Comparison of ENCODE assay signal across 8 cellular contexts in the genomic region with DNA sequence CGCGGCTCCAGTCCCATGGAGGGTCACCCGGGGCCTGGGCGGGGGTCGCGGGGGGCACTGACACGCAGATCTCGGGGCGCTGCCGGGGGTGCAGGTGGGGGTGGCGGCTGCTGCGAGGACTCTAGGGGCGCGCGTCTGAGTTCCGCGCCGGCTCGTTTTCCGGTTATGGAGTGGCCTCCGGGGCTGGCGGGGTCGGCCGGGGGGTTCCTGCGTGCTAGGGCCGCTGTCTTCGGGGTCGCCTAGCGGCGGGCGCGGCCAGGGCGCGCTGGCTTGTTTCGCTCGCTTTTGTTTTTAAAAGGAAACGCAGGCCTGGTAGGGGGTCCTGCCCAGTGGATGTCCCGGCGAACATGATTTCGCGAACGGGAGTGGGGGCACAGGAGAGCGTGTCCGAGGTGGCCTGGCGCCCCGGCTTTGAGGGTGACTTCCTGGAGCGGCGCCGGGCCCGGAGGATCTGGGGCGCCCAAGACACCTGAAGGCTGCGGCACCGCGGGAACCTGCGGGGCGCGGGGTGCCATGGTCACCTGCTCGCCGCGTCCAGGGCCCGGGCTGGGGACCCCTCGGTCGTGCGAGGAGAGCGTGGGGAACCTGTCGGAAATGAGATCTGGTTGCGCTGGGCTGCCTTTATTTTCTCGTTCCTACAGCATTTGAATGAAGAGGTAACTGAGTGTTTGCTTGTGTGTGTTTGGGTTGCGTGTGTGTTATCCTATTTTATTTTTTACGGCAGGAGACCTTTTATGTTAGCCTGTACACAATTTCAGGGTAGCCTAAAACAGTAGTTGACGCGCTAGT. TPM values are rescaled to one million over a fixed set of nuclear protein-coding genes. Genes with fewer than 3 reads are reported as not detected.
DNase-seq lines count a peak whose midpoint lies in the region; ATAC-seq and TF ChIP-seq lines count a peak whose summit lies in the region.

No MANE protein-coding gene starts in this region.

- DNase-seq in NCI-H2227 (lab: John Stamatoyannopoulos, UW; ENCODE audit: unreplicated experiment) (peak; percentile 49), activated gamma-delta T cell (lab: John Stamatoyannopoulos, UW) (peak; percentile 19), glutamatergic neuron (peak; percentile 73), NCI-H2107 (lab: John Stamatoyannopoulos, UW) (no peak), NCI-H1048 (lab: John Stamatoyannopoulos, UW) (no peak)

- no peaks in the 10 kb centered on the region for H3K9me2 ChIP-seq in DOHH2 (replicated peaks; ENCODE audit: control insufficient read depth, low read length)

- peak overlapping the region; percentile 92 for H3K4me3 Mint-ChIP-seq in glutamatergic neuron (ENCODE audit: unreplicated experiment)

- H3K36me3 ChIP-seq in DOHH2 (ENCODE audit: control insufficient read depth, low read length) (peaks cover 51% of the 10 kb centered on the region), rectal smooth muscle tissue (ENCODE audit: control insufficient read depth, insufficient read depth, low read length) (no peaks in the 10 kb centered on the region)

- peaks cover 9% of the 10 kb centered on the region for H3K27me3 Mint-ChIP-seq in glutamatergic neuron (ENCODE audit: unreplicated experiment)

- no peaks in the 10 kb centered on the region for H3K9me3 ChIP-seq in DOHH2 (ENCODE audit: control insufficient read depth, insufficient read depth, low read length)

- H3F3A ChIP-seq in DOHH2 (ENCODE audit: control insufficient read depth, insufficient read depth) = peaks cover 5% of the 10 kb centered on the region; the same call in 1 of the 2 replicates

- TF ChIP-seq CTCF in DOHH2 (IDR thresholded peaks at IDR 0.05; ENCODE audit: low read depth, low read length, poor library complexity, severe bottlenecking) = peak; percentile 29
- peak; percentile 21 for TF ChIP-seq CTCF in glutamatergic neuron (IDR thresholded peaks at IDR 0.05; ENCODE audit: partially characterized antibody, unreplicated experiment)

- H3K79me2 ChIP-seq in DOHH2 (ENCODE audit: control insufficient read depth, low read length) = peaks cover 66% of the 10 kb centered on the region

- peaks cover 3% of the 10 kb centered on the region for H3K9me3 Mint-ChIP-seq in glutamatergic neuron (ENCODE audit: unreplicated experiment)

- ATAC-seq in GM21737 (IDR thresholded peaks at IDR 0.05; ENCODE audit: unreplicated experiment) = peak; percentile 20

- H3K4me2 ChIP-seq in DOHH2 (ENCODE audit: low read length) = peak overlapping the region; percentile 95

- H4K20me1 ChIP-seq in DOHH2 (ENCODE audit: control insufficient read depth, insufficient read depth, low read depth, low read length) = peaks cover 18% of the 10 kb centered on the region; the same call in 1 of the 2 replicates

- no peaks in the 10 kb centered on the region for H3K36me3 Mint-ChIP-seq in glutamatergic neuron (ENCODE audit: unreplicated experiment)

- peaks cover 9% of the 10 kb centered on the region for H3K4me1 Mint-ChIP-seq in glutamatergic neuron (ENCODE audit: low read depth, unreplicated experiment)

- H3K27ac ChIP-seq in DOHH2 (ENCODE audit: low read depth, low read length) (peak overlapping the region; percentile 73), rectal smooth muscle tissue (ENCODE audit: low read depth, low read length) (peak overlapping the region; percentile 87)

- H3K9ac ChIP-seq in rectal smooth muscle tissue (ENCODE audit: low read length) = peak overlapping the region; percentile 35

- peak overlapping the region; percentile 82 for H3K27ac Mint-ChIP-seq in glutamatergic neuron (ENCODE audit: unreplicated experiment)

- H3K27me3 ChIP-seq in DOHH2 (ENCODE audit: control insufficient read depth, low read length) = no peaks in the 10 kb centered on the region
- H3K27me3 ChIP-seq in rectal smooth muscle tissue (ENCODE audit: control insufficient read depth, insufficient read depth, low read length) = no peaks in the 10 kb centered on the region

- H3K4me1 ChIP-seq in DOHH2 (ENCODE audit: control insufficient read depth, low read length) (peaks cover 43% of the 10 kb centered on the region), rectal smooth muscle tissue (ENCODE audit: control insufficient read depth, insufficient read depth, low read length) (peaks cover 14% of the 10 kb centered on the region)

- H3K4me3 ChIP-seq in DOHH2 (ENCODE audit: low read length) (peak overlapping the region; percentile 78), rectal smooth muscle tissue (ENCODE audit: low read length) (peak overlapping the region; percentile 72)

RNA-seq across cellular contexts. Expression of a gene that starts 0.6 kb away (rescaled TPM):
- 16.2 TPM for total RNA-seq in glutamatergic neuron (ENCODE audit: unreplicated experiment)

Comparison
In these comparisons a context has a peak if more than half of its experiments do, and no peak if none do; other contexts are left out.
1. DNase-seq: peak in NCI-H2227 (single experiment), activated gamma-delta T cell (single experiment) and glutamatergic neuron (single experiment); none in NCI-H2107 (single experiment) and NCI-H1048 (single experiment).